22 cellular contexts compared by ENCODE assay signal in the genomic region with DNA sequence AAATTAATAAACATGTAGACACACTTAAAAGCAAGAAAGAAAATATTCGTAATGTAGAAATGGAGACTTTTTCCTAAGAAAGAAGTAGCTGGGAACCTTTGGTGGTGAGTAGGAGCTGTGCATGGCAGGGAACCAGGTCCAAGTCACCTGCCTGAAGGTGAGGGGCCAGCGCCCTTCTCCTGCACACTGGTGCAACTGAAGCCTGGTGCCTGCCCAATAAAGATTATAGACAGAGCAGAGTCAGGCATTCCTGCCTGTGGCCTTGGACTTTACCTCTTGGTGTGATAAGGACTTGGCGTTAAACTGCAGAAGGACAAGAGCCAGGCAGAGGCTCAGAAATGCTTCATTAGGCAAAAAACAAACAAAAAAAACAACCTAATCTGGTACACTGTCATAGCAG. TPM values are rescaled to one million over a fixed set of nuclear protein-coding genes. Genes with fewer than 3 reads are reported as not detected.
A peak's percentile ranks its signal among the peaks of the same experiment; 100 is the strongest.
DNase-seq lines count a peak whose midpoint lies in the region; ATAC-seq and TF ChIP-seq lines count a peak whose summit lies in the region.
"Had no signal": no experiment of that assay in that cellular context is flagged by ENCODE, and none has a peak within 500 bp of the region (broad histone marks: within the 10 kb centered on the region; RNA-seq: fewer than 3 reads in every experiment).

No MANE protein-coding gene starts in this region.

- POLR2A ChIA-PET in CD4-positive, alpha-beta T cell (lab: Charles Lee) = no interaction called here

- no peaks in the 10 kb centered on the region for H3K36me3 Mint-ChIP-seq in type B pancreatic cell
- no peaks in the 10 kb centered on the region for H3K36me3 Mint-ChIP-seq in CD4-positive, alpha-beta T cell (ENCODE audit: low read depth)
- H3K36me3 Mint-ChIP-seq: CD8-positive, alpha-beta T cell had no signal

- H3K36me3 ChIP-seq in hepatocyte (replicated peaks; ENCODE audit: insufficient read depth, low read depth) = no peaks in the 10 kb centered on the region
- H3K36me3 ChIP-seq in ovary = no peaks in the 10 kb centered on the region
- H3K36me3 ChIP-seq: BE2C had no signal

- peak overlapping the region; percentile 68 for H3K27ac Mint-ChIP-seq in type B pancreatic cell
- H3K27ac Mint-ChIP-seq in CD4-positive, alpha-beta T cell = no peak overlapping the region
- H3K27ac Mint-ChIP-seq: CD8-positive, alpha-beta T cell; GM23338 had no signal

- H3K4me3 ChIP-seq in hepatocyte = no peak overlapping the region
- H3K4me3 ChIP-seq in ovary = no peak overlapping the region
- H3K4me3 ChIP-seq: GM23338, SK-N-MC had no signal

- no peak overlapping the region for H3K4me2 ChIP-seq in hepatocyte
- H3K4me2 ChIP-seq: GM23338 had no signal

- no peaks in the 10 kb centered on the region for H3K79me2 ChIP-seq in hepatocyte

- intact Hi-C loops in Right ventricle myocardium inferior (cut with DNase I) = loop anchor here (10.0 kb wide), 1 partner anchor 98 kb away; no protein-coding TSS in a partner anchor
- intact Hi-C loops in left cardiac atrium (cut with DNase I) = no loop called here
- intact Hi-C loops in ovary (cut with DNase I) = no loop called here
- intact Hi-C loops in CD4-positive, alpha-beta T cell (cut with DNase I, micrococcal nuclease) = no loop called here

- CTCF ChIA-PET in CD4-positive, alpha-beta T cell (lab: Charles Lee) = no interaction called here

- peaks cover 16% of the 10 kb centered on the region for H3K4me1 ChIP-seq in hepatocyte (ENCODE audit: insufficient read depth)
- peaks cover 7% of the 10 kb centered on the region for H3K4me1 ChIP-seq in ovary (ENCODE audit: insufficient read depth)
- H3K4me1 ChIP-seq: BE2C had no signal

- no peak overlapping the region for H3K4me3 Mint-ChIP-seq in type B pancreatic cell
- no peak overlapping the region for H3K4me3 Mint-ChIP-seq in CD4-positive, alpha-beta T cell
- H3K4me3 Mint-ChIP-seq: CD8-positive, alpha-beta T cell; GM23338 had no signal

- H4K20me1 ChIP-seq in hepatocyte (ENCODE audit: insufficient read depth, poor library complexity, severe bottlenecking) = no peaks in the 10 kb centered on the region

- H3K9me3 ChIP-seq in hepatocyte (ENCODE audit: low read depth) = no peaks in the 10 kb centered on the region
- H3K9me3 ChIP-seq in ovary = no peaks in the 10 kb centered on the region
- H3K9me3 ChIP-seq in CD4-positive, alpha-beta T cell (ENCODE audit: control insufficient read depth, low read length) = no peaks in the 10 kb centered on the region
- H3K9me3 ChIP-seq: BE2C had no signal

- H3K9me3 Mint-ChIP-seq in type B pancreatic cell = no peaks in the 10 kb centered on the region
- no peaks in the 10 kb centered on the region for H3K9me3 Mint-ChIP-seq in CD4-positive, alpha-beta T cell
- H3K9me3 Mint-ChIP-seq: CD8-positive, alpha-beta T cell; GM23338 had no signal

- DNase-seq in Right ventricle myocardium inferior (ENCODE audit: missing footprints) (no peak), left cardiac atrium (no peak), hepatocyte (ENCODE audit: low spot score) (peak; percentile 78), ovary (peak in 4 of 5 donors; percentile 19 to 48 (median 32)), type B pancreatic cell (ENCODE audit: extremely low spot score, unreplicated experiment) (no peak), pons (ENCODE audit: low spot score) (no peak), NOMO-1 (lab: John Stamatoyannopoulos, UW; ENCODE audit: unreplicated experiment in 2 of 2) (no peak)
- no peak for DNase-seq in CD4-positive, alpha-beta T cell
- DNase-seq: BE2C; CD8-positive, alpha-beta T cell; GF-D8; KBM-7; NCI-H1048; NCI-H1436 treated with DMSO at 0.1 percent for 48 hours; NCI-H2029 treated with DMSO at 0.1 percent for 48 hours; NCI-H2171 treated with DMSO at 0.1 percent for 48 hours; NCI-H446 treated with DMSO at 0.1 percent for 48 hours; PC-3 had no signal

- no peaks in the 10 kb centered on the region for H3K9me2 ChIP-seq in hepatocyte (replicated peaks; ENCODE audit: insufficient read depth)

- no peaks in the 10 kb centered on the region for H3K4me1 Mint-ChIP-seq in type B pancreatic cell (ENCODE audit: unreplicated experiment)
- H3K4me1 Mint-ChIP-seq in CD4-positive, alpha-beta T cell (ENCODE audit: low read depth) = no peaks in the 10 kb centered on the region
- H3K4me1 Mint-ChIP-seq: GM23338 had no signal

- no peak overlapping the region for H2AFZ ChIP-seq in hepatocyte
- H2AFZ ChIP-seq: GM23338 had no signal

- TF ChIP-seq CTCF in hepatocyte (IDR thresholded peaks at IDR 0.05; ENCODE audit: poor library complexity) (no peak), ovary (IDR thresholded peaks at IDR 0.05) (no peak), type B pancreatic cell (conservative IDR thresholded peaks at IDR 0.05) (no peak)
- no peak for TF ChIP-seq CTCF in CD4-positive, alpha-beta T cell (IDR thresholded peaks at IDR 0.05)

- TF ChIP-seq POLR2A in ovary (IDR thresholded peaks at IDR 0.05) = no peak

- no peaks in the 10 kb centered on the region for H3K27me3 Mint-ChIP-seq in type B pancreatic cell
- H3K27me3 Mint-ChIP-seq in CD4-positive, alpha-beta T cell = peaks cover 8% of the 10 kb centered on the region

- H3K27ac ChIP-seq in hepatocyte (peak overlapping the region; percentile 90), ovary (no peak overlapping the region)
- H3K27ac ChIP-seq in CD4-positive, alpha-beta T cell (ENCODE audit: low read depth, low read length) = no peak overlapping the region
- H3K27ac ChIP-seq: 22Rv1, SK-N-MC had no signal

- WGBS in hepatocyte (ENCODE audit: low lambda C conversion rate, missing lambda C conversion rate) = 72% methylated on average over 3 of the region's 3 CpGs
- WGBS in ovary, 3 donors = 26 to 61% (median 29%) methylated on average over 3 of the region's 3 CpGs

- H3K27me3 ChIP-seq in hepatocyte (no peaks in the 10 kb centered on the region), ovary (no peaks in the 10 kb centered on the region)
- H3K27me3 ChIP-seq in CD4-positive, alpha-beta T cell (ENCODE audit: control insufficient read depth, insufficient read depth, low read length) = no peaks in the 10 kb centered on the region
- H3K27me3 ChIP-seq: BE2C had no signal

- ATAC-seq in Right ventricle myocardium inferior = peak; percentile 54
- no peak for ATAC-seq in left cardiac atrium
- no peak for ATAC-seq in CD4-positive, alpha-beta T cell (ENCODE audit: poor library complexity)
- ATAC-seq: CD8-positive, alpha-beta T cell; GM23338; PC-3 had no signal

- TF ChIP-seq EP300 in ovary (IDR thresholded peaks at IDR 0.05) = no peak

RNA-seq across cellular contexts. Expression of gene CFAP91, which starts 14.2 kb away (rescaled TPM):
- total RNA-seq in Right ventricle myocardium inferior (0.70 TPM), left cardiac atrium (under 1 TPM; 0.58 to 0.91 TPM), hepatocyte (1.4 and 2.3 TPM in 2 replicates), ovary (10 to 100 TPM in 6 of 7 donors, 1 to 10 TPM in 1; 9.6 to 47.9 (median 16.1) TPM), type B pancreatic cell (ENCODE audit: low replicate concordance) (2.1 and 19.0 TPM in 2 replicates)
- polyA plus RNA-seq in hepatocyte (0.77 TPM in 1 of 2 replicates, not detected in the other), ovary (1 to 10 TPM; 5.3 to 7.3 TPM)
- not detected for total RNA-seq in CD4-positive, alpha-beta T cell
- total RNA-seq: CD8-positive, alpha-beta T cell had no signal
- polyA plus RNA-seq: AG04450 had no signal

RNA-seq across cellular contexts. Expression of gene COX17, which starts 39.8 kb away (rescaled TPM):
- total RNA-seq in Right ventricle myocardium inferior (167 TPM), left cardiac atrium (100 to 1,000 TPM; 101 to 120 TPM), hepatocyte (27.0 and 28.3 TPM in 2 replicates), ovary (10 to 100 TPM; 12.4 to 30.6 (median 24.0) TPM), type B pancreatic cell (ENCODE audit: low replicate concordance) (28.3 and 32.0 TPM in 2 replicates)
- polyA plus RNA-seq in hepatocyte (80.7 and 87.2 TPM in 2 replicates), ovary (10 to 100 TPM; 26.9 to 42.2 TPM)
- 10 to 100 TPM; 24.6 to 26.3 TPM for total RNA-seq in CD4-positive, alpha-beta T cell

RNA-seq across cellular contexts. Expression of gene POPDC2, which starts 56.6 kb away (rescaled TPM):
- 605 TPM for total RNA-seq in Right ventricle myocardium inferior
- total RNA-seq in left cardiac atrium = 100 to 1,000 TPM; 383 to 677 TPM
- 2.7 and 3.9 TPM in 2 replicates for total RNA-seq in hepatocyte
- polyA plus RNA-seq in hepatocyte = 1.2 and 1.6 TPM in 2 replicates
- total RNA-seq in ovary = 1 to 10 TPM in 6 of 7 donors, under 1 TPM in 1; 0.83 to 5.0 (median 2.7) TPM
- 1 to 10 TPM; 3.0 to 4.6 TPM for polyA plus RNA-seq in ovary
- total RNA-seq in type B pancreatic cell (ENCODE audit: low replicate concordance) = 1.4 and 2.6 TPM in 2 replicates
- total RNA-seq in CD4-positive, alpha-beta T cell = 1 to 10 TPM; 2.6 to 3.5 TPM
- total RNA-seq: GM23338 had no signal

Comparison
In these comparisons a context has a peak if more than half of its experiments do, and no peak if none do; other contexts are left out.
1. DNase-seq: peak in hepatocyte (single experiment) and ovary (4 of 5); none in Right ventricle myocardium inferior (single experiment), left cardiac atrium (single experiment), type B pancreatic cell (single experiment), pons (single experiment), CD4-positive, alpha-beta T cell (0 of 10) and NOMO-1 (0 of 2).
2. RNA of gene POPDC2, which starts 56.6 kb away (total RNA-seq): 383 to 677 TPM in left cardiac atrium and 605 TPM in Right ventricle myocardium inferior (single experiment); 2.6 to 3.5 TPM in CD4-positive, alpha-beta T cell, 2.7 to 3.9 TPM in hepatocyte, 0.83 to 5.0 TPM in ovary and 1.4 to 2.6 TPM in type B pancreatic cell; every median in the first group is over 10 times any median in the second.